ENCODE assay signal across 8 cellular contexts in genomic region chr17:2853722-2854580, GRCh38. TPM values are rescaled to one million over a fixed set of nuclear protein-coding genes. Genes with fewer than 3 reads are reported as not detected.
DNase-seq lines count a peak whose midpoint lies in the region; ATAC-seq and TF ChIP-seq lines count a peak whose summit lies in the region.

No MANE protein-coding gene starts in this region.

- TF ChIP-seq POLR2A in prostate gland (IDR thresholded peaks at IDR 0.05), result no peak

- H3K9me3 ChIP-seq in prostate gland, result no peaks in the 10 kb centered on the region

- no peaks in the 10 kb centered on the region for H3K36me3 ChIP-seq in prostate gland

- no peaks in the 10 kb centered on the region for H3K4me1 ChIP-seq in prostate gland (replicated peaks)

- DNase-seq in AG10803 (ENCODE audit: low read depth) (no peak), HFF-Myc (ENCODE audit: extremely low read depth, low read depth) (no peak), Right ventricle myocardium superior (peak; percentile 62), prostate gland (ENCODE audit: low spot score) (peak; percentile 16)
- DNase-seq in activated T-cell treated with anti-CD3 and anti-CD28 coated beads, Interleukin-2, amount 50 U/mL, for 4 hours, result no peak

- peaks cover 11% of the 10 kb centered on the region for H3K27me3 Mint-ChIP-seq in activated T-cell treated with anti-CD3 and anti-CD28 coated beads, Interleukin-2, amount 50 U/mL, for 4 hours (ENCODE audit: low read depth)

- no peaks in the 10 kb centered on the region for H3K36me3 Mint-ChIP-seq in activated T-cell treated with anti-CD3 and anti-CD28 coated beads, Interleukin-2, amount 50 U/mL, for 4 hours (ENCODE audit: insufficient read depth)

- TF ChIP-seq CTCF in AG10803 (conservative IDR thresholded peaks at IDR 0.05; ENCODE audit: low read length), result no peak
- TF ChIP-seq CTCF in HFF-Myc (IDR thresholded peaks at IDR 0.05; ENCODE audit: low read depth, low read length, missing control alignments), result no peak
- no peak for TF ChIP-seq CTCF in prostate gland (IDR thresholded peaks at IDR 0.05)

- peaks cover 17% of the 10 kb centered on the region for H3K4me1 Mint-ChIP-seq in activated T-cell treated with anti-CD3 and anti-CD28 coated beads, Interleukin-2, amount 50 U/mL, for 4 hours (ENCODE audit: low read depth)

- peak overlapping the region; percentile 39 for H3K4me3 ChIP-seq in AG10803 (ENCODE audit: low read length)
- H3K4me3 ChIP-seq in HFF-Myc (replicated peaks; ENCODE audit: low read depth, low read length), result peak overlapping the region; percentile 34
- peak overlapping the region; percentile 44 to 57 for H3K4me3 ChIP-seq in prostate gland

- no peaks in the 10 kb centered on the region for H3K9me3 Mint-ChIP-seq in activated T-cell treated with anti-CD3 and anti-CD28 coated beads, Interleukin-2, amount 50 U/mL, for 4 hours

- WGBS in prostate gland, result under 1% methylated on average over 78 of the region's 95 CpGs

- intact Hi-C loops in Right ventricle myocardium superior (cut with DNase I), result loop anchor here (10.0 kb wide), 1 partner anchor 51 kb away; no protein-coding TSS in a partner anchor
- intact Hi-C loops in prostate gland (cut with DNase I), result no loop called here

- no peaks in the 10 kb centered on the region for H3K27me3 ChIP-seq in prostate gland (replicated peaks; ENCODE audit: insufficient read depth)

- ATAC-seq in activated T-cell treated with anti-CD3 and anti-CD28 coated beads, Interleukin-2, amount 50 U/mL, for 4 hours, result peak; percentile 49 to 58
- ATAC-seq in Right ventricle myocardium superior (ENCODE audit: poor library complexity) (peak; percentile 36), GM19395 (IDR thresholded peaks at IDR 0.05; ENCODE audit: unreplicated experiment) (no peak), HG03432 (IDR thresholded peaks at IDR 0.05; ENCODE audit: unreplicated experiment) (no peak), HG03521 (IDR thresholded peaks at IDR 0.05; ENCODE audit: unreplicated experiment) (no peak)

- H3K4me3 Mint-ChIP-seq in activated T-cell treated with anti-CD3 and anti-CD28 coated beads, Interleukin-2, amount 50 U/mL, for 4 hours, result peak overlapping the region; percentile 82

- no peak overlapping the region for H3K27ac ChIP-seq in prostate gland

RNA-seq across cellular contexts. Expression of gene RAP1GAP2, which starts 57.7 kb away (rescaled TPM):
- 1 to 10 TPM in 2 of 3 donors, under 1 TPM in 1; 0.29 to 1.6 (median 1.2) TPM for total RNA-seq in activated T-cell treated with anti-CD3 and anti-CD28 coated beads, Interleukin-2, amount 50 U/mL, for 4 hours
- total RNA-seq in Right ventricle myocardium superior (46.8 TPM), prostate gland (10 to 100 TPM; 28.9 to 48.3 TPM)

Comparison
In these comparisons a context has a peak if more than half of its experiments do, and no peak if none do; other contexts are left out.
1. DNase-seq: peak in Right ventricle myocardium superior (single experiment) and prostate gland (single experiment); none in AG10803 (single experiment), HFF-Myc (single experiment) and activated T-cell treated with anti-CD3 and anti-CD28 coated beads, Interleukin-2, amount 50 U/mL, for 4 hours (single experiment).
2. ATAC-seq: peak in activated T-cell treated with anti-CD3 and anti-CD28 coated beads, Interleukin-2, amount 50 U/mL, for 4 hours (2 of 2) and Right ventricle myocardium superior (single experiment); none in GM19395 (single experiment), HG03432 (single experiment) and HG03521 (single experiment).
3. RNA of gene RAP1GAP2, which starts 57.7 kb away (total RNA-seq): 28.9 to 48.3 TPM in prostate gland and 46.8 TPM in Right ventricle myocardium superior (single experiment); 0.29 to 1.6 TPM in activated T-cell treated with anti-CD3 and anti-CD28 coated beads, Interleukin-2, amount 50 U/mL, for 4 hours; every median in the first group is over 10 times any median in the second.
4. Peak in every context shown above with its lines, with median percentiles within 50 percentile points of each other: H3K4me3 ChIP-seq.